In genomic region chr9:37650873-37651768, GRCh38 we compare ENCODE assay signal across 8 cellular contexts. TPM values are rescaled to one million over a fixed set of nuclear protein-coding genes. Genes with fewer than 3 reads are reported as not detected.
DNase-seq lines count a peak whose midpoint lies in the region; ATAC-seq and TF ChIP-seq lines count a peak whose summit lies in the region.

TSS of gene FRMPD1 (plus strand) at chr9:37650954. CDS start at chr9:37692642, 41,688 bp downstream.

- H2AFZ ChIP-seq in ACC112 (ENCODE audit: low read length, unreplicated experiment), result no peak within 1 kb of the TSS

- DNase-seq in NCI-H510A (lab: John Stamatoyannopoulos, UW), result peak; percentile 62
- peak; percentile 26 for DNase-seq in activated T-cell treated with anti-CD3 and anti-CD28 coated beads for 1 hour (ENCODE audit: low read depth)
- no peak for DNase-seq in epithelial cell of proximal tubule (ENCODE audit: low read depth)
- peak; percentile 75 for DNase-seq in myocyte (ENCODE audit: low read depth)
- DNase-seq in stimulated activated naive CD4-positive, alpha-beta T cell treated with Interleukin-2 at 50 U/mL for 16 hours (lab: John Stamatoyannopoulos, UW), result peak; percentile 43

- peak within 1 kb of the TSS; percentile 71 for H3K4me3 ChIP-seq in ACC112 (ENCODE audit: low read depth, low read length)
- peak within 1 kb of the TSS; percentile 58 for H3K4me3 ChIP-seq in epithelial cell of proximal tubule (ENCODE audit: low read depth, low read length)

- H3K27ac ChIP-seq in ACC112 (ENCODE audit: low read depth, low read length), result no peak within 1 kb of the TSS

- no peaks in the 10 kb centered on the region for H3K79me2 ChIP-seq in ACC112 (ENCODE audit: control insufficient read depth, insufficient read depth, low read length, unreplicated experiment)

- TF ChIP-seq CTCF in epithelial cell of proximal tubule (conservative IDR thresholded peaks at IDR 0.05; ENCODE audit: low read depth, low read length), result no peak

- H3K36me3 ChIP-seq in ACC112 (ENCODE audit: insufficient read depth, low read length), result no peaks in the 10 kb centered on the region

- no peaks in the 10 kb centered on the region for H3K4me1 ChIP-seq in ACC112 (ENCODE audit: control insufficient read depth, insufficient read depth, low read length, unreplicated experiment)

- peaks cover 93% of the 10 kb centered on the region for H3K27me3 ChIP-seq in ACC112 (ENCODE audit: insufficient read depth, low read length)

- peak; percentile 52 for ATAC-seq in GM18517 (IDR thresholded peaks at IDR 0.05; ENCODE audit: unreplicated experiment)
- ATAC-seq in HG03064 (IDR thresholded peaks at IDR 0.05; ENCODE audit: low read depth, unreplicated experiment), result peak; percentile 75

RNA-seq across cellular contexts. Expression of gene FRMPD1, which starts in this region (rescaled TPM):
- total RNA-seq in epithelial cell of proximal tubule (under 0.01 TPM in 1 of 2 replicates, not detected in the other), myocyte (8.4 and 15.5 TPM in 2 replicates)
- 4.5 TPM for polyA plus RNA-seq in myocyte (2012)
